Comparison of ENCODE assay signal across 25 cellular contexts in the genomic region with DNA sequence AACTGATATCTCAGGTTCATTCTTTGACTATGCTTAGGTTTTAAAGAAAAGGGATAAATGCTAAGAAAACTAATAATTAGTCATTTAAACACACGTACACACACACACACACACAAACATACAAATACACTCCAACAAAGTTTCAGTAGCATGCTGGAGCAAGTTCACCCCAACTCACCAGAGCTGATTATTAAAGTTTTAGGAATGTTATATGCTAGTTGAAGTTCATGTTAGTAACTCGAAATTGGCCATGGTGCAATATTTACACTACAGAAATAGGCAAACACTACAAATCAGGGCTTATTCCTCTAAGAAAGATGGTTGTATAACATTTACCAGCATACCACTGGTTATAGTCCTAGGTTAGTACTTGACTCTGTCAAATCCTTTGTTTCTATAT.
"Had no signal": no experiment of that assay in that cellular context is flagged by ENCODE, and none has a peak within 500 bp of the region (broad histone marks: within the 10 kb centered on the region; RNA-seq: fewer than 3 reads in every experiment).

No MANE protein-coding gene starts in this region.

- ATAC-seq: effector memory CD8-positive, alpha-beta T cell; esophagus mucosa; heart right ventricle; left colon; left ventricle myocardium superior; natural killer cell; psoas muscle; right cardiac atrium; stimulated activated naive B cell treated with anti-CD40 and anti-IgM and Interleukin-4, amounts not matched to agents 10 μg/mL and 1 μg/mL and 100 μg/mL, for 72 hours had no signal

- H3K27ac ChIP-seq: heart right ventricle, lower lobe of right lung, ovary, psoas muscle, skin epidermis, spleen, thoracic aorta, tibial nerve, upper lobe of left lung, uterus had no signal

- H3K4me1 ChIP-seq: heart right ventricle, lower lobe of right lung, psoas muscle, spleen, tibial nerve, upper lobe of left lung, uterus had no signal

- H3K36me3 ChIP-seq: heart right ventricle, lower lobe of right lung, ovary, spleen, thoracic aorta, tibial nerve, upper lobe of left lung, uterus had no signal

- H3K9me3 ChIP-seq: lower lobe of right lung, ovary, thoracic aorta, uterus had no signal

- H3K4me3 ChIP-seq: heart right ventricle, lower lobe of right lung, ovary, psoas muscle, skin epidermis, spleen, thoracic aorta, tibial nerve, upper lobe of left lung, uterus had no signal

- DNase-seq: cortex of kidney; effector memory CD8-positive, alpha-beta T cell; foreskin melanocyte; glutamatergic neuron; heart right ventricle; hippocampal formation; kidney glomerular epithelial cell; left colon; left ventricle myocardium superior; lower lobe of right lung; natural killer cell; occipital lobe; ovary; posterior cingulate gyrus; psoas muscle; right cardiac atrium; spleen; stimulated activated CD4-positive, alpha-beta T cell treated with anti-CD3 and anti-CD28 coated beads, Interleukin-4, amount 100 ng/mL, for 4 hours; stimulated activated naive B cell treated with anti-CD40 and anti-IgM and Interleukin-4, amounts not matched to agents 10 μg/mL and 1 μg/mL and 100 μg/mL, for 72 hours; upper lobe of left lung; uterus had no signal

- H3K27me3 ChIP-seq: ovary, spleen, tibial nerve, upper lobe of left lung, uterus had no signal
